Comparison of ENCODE assay signal across 8 cellular contexts in the genomic region with DNA sequence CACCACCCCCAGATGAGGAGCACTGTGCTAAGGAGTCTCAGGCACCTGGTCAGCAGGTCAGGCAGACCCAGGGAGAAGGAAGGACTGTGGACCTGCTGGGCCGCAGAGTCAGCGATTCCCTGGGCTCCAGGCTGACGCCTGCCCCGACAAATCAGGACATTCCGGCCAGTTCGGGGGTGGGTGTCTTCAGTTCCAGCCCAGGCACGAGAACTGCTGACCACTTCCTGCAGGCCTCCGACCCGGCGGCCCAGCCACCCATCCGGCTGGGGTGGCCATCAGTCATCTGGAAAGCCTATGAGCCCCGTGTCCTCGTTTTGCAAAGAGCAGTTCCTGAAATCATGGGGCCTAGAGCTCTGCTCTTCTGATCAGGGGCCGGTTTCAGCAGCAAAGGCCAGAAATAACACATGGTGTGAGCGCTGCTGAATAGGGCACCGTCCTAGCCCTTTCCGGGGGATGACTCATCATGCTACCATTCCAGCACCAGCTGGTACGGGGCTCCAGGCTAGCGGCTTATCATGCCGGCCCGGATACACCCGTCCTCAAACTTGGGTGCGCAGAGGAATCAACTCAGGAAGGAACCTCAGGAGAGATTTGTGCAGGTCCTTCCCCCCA. TPM values are rescaled to one million over a fixed set of nuclear protein-coding genes. Genes with fewer than 3 reads are reported as not detected.
A peak's percentile ranks its signal among the peaks of the same experiment; 100 is the strongest.
DNase-seq lines count a peak whose midpoint lies in the region; ATAC-seq, FAIRE-seq and TF ChIP-seq lines count a peak whose summit lies in the region.

No MANE protein-coding gene starts in this region.

- WGBS in psoas muscle, 3 donors, result 37 to 55% (median 38%) methylated on average over 23 of the region's 23 CpGs

- ATAC-seq in psoas muscle, result peak; percentile 58 to 71 (median 68)

- intact Hi-C loops in psoas muscle (cut with DNase I), result no loop called here

- H3K27ac ChIP-seq in BLaER1 treated with 17β-estradiol and CSF1 and Interleukin-3, amounts not matched to agents 10 nM and 100 nM, result peak overlapping the region; percentile 9 to 83 (median 69); a peak in 21 of 22 replicates
- H3K27ac ChIP-seq in SJSA1 (peak overlapping the region; percentile 73), psoas muscle (peak overlapping the region; percentile 90)

- H3K4me2 ChIP-seq in BLaER1 treated with 17β-estradiol and CSF1 and Interleukin-3, amounts not matched to agents 10 nM and 100 nM, result peak overlapping the region; percentile 71 to 100 (median 98)

- FAIRE-seq in H54 (lab: Jason Lieb, UNC), result no peak

- H3K4me1 ChIP-seq in BLaER1 treated with 17β-estradiol and CSF1 and Interleukin-3, amounts not matched to agents 10 nM and 100 nM, result peaks cover 91 to 100% (median 99%) of the 10 kb centered on the region in 10 experiments
- H3K4me1 ChIP-seq in SJSA1 (replicated peaks) (peaks cover 15% of the 10 kb centered on the region), psoas muscle (peaks cover 43% of the 10 kb centered on the region)

- H3K4me3 ChIP-seq in BLaER1 treated with 17β-estradiol and CSF1 and Interleukin-3, amounts not matched to agents 10 nM and 100 nM, result peak overlapping the region in 2 of 10 experiments; percentile 25 to 43; a peak in 2 of 20 replicates
- H3K4me3 ChIP-seq in SJSA1 (no peak overlapping the region), psoas muscle (peak overlapping the region; percentile 34)

- no peak for TF ChIP-seq CTCF in psoas muscle (IDR thresholded peaks at IDR 0.05)

- DNase-seq in H54 (ENCODE audit: insufficient read length, low spot score) (peak; percentile 76), SJSA1 (ENCODE audit: low read depth in 1 of 2, low spot score in 2 of 2) (peak; percentile 77 to 78), globus pallidus (ENCODE audit: low spot score) (peak; percentile 66), psoas muscle (peak; percentile 77 to 87), GM03348 (ENCODE audit: low spot score) (no peak), DMS79 treated with DMSO at 0.1 percent for 48 hours (lab: John Stamatoyannopoulos, UW) (no peak), epidermal melanocyte (ENCODE audit: insufficient read length, low spot score) (no peak)

- H3K27me3 ChIP-seq in BLaER1 treated with 17β-estradiol and CSF1 and Interleukin-3, amounts not matched to agents 10 nM and 100 nM, result peaks cover 8 to 26% (median 21%) of the 10 kb centered on the region in 11 experiments; a peak in 20 of 22 replicates
- H3K27me3 ChIP-seq in SJSA1 (replicated peaks), result no peaks in the 10 kb centered on the region
- no peaks in the 10 kb centered on the region for H3K27me3 ChIP-seq in psoas muscle (ENCODE audit: insufficient read depth in 3 of 3, low read length in 2 of 3)

- H3K9me3 ChIP-seq in BLaER1 treated with 17β-estradiol and CSF1 and Interleukin-3, amounts not matched to agents 10 nM and 100 nM (replicated peaks in 1 of 11), result no peaks in the 10 kb centered on the region
- H3K9me3 ChIP-seq in SJSA1 (replicated peaks), result no peaks in the 10 kb centered on the region
- no peaks in the 10 kb centered on the region for H3K9me3 ChIP-seq in psoas muscle

- H3K36me3 ChIP-seq in BLaER1 treated with 17β-estradiol and CSF1 and Interleukin-3, amounts not matched to agents 10 nM and 100 nM, result no peaks in the 10 kb centered on the region
- no peaks in the 10 kb centered on the region for H3K36me3 ChIP-seq in SJSA1
- H3K36me3 ChIP-seq in psoas muscle (ENCODE audit: insufficient read depth in 1 of 2, low read depth in 1 of 2), result no peaks in the 10 kb centered on the region

- no peaks in the 10 kb centered on the region for H4K20me1 ChIP-seq in BLaER1 treated with 17β-estradiol and CSF1 and Interleukin-3, amounts not matched to agents 10 nM and 100 nM

- peak overlapping the region; percentile 5 to 70 (median 58); a peak in 20 of 22 replicates for H3K9ac ChIP-seq in BLaER1 treated with 17β-estradiol and CSF1 and Interleukin-3, amounts not matched to agents 10 nM and 100 nM

- TF ChIP-seq POLR2A in H54 (IDR thresholded peaks at IDR 0.05; ENCODE audit: low read depth, low read length), result 0 out of 2 replicates have a peak, but pooled peaks have one; percentile 14

RNA-seq across cellular contexts. Expression of gene SH3TC1, which starts 7.8 kb away (rescaled TPM):
- total RNA-seq in SJSA1 (2014; rRNA removed; shearing (Covaris generic)), result 1.4 and 4.3 TPM in 2 replicates
- 1 to 10 TPM; 4.6 to 7.9 (median 4.9) TPM for total RNA-seq in psoas muscle
- polyA plus RNA-seq in psoas muscle, result 1 to 10 TPM; 1.9 to 5.0 (median 4.0) TPM

RNA-seq across cellular contexts. Expression of gene ABLIM2, which starts 32.6 kb away (rescaled TPM):
- 0.13 TPM in 1 of 2 replicates, not detected in the other for total RNA-seq in SJSA1 (2014; rRNA removed; shearing (Covaris generic))
- total RNA-seq in psoas muscle, result 100 to 1,000 TPM; 127 to 956 (median 461) TPM
- 100 to 1,000 TPM in 2 of 3 donors, 10 to 100 TPM in 1; 82.2 to 295 (median 123) TPM for polyA plus RNA-seq in psoas muscle

Comparison
In these comparisons a context has a peak if more than half of its experiments do, and no peak if none do; other contexts are left out.
1. DNase-seq: peak in H54 (single experiment), SJSA1 (2 of 2), globus pallidus (single experiment) and psoas muscle (2 of 2); none in GM03348 (single experiment), DMS79 treated with DMSO at 0.1 percent for 48 hours (single experiment) and epidermal melanocyte (single experiment).
2. RNA of gene ABLIM2, which starts 32.6 kb away (total RNA-seq): 127 to 956 TPM in psoas muscle; 0.13 TPM in SJSA1; every median in the first group is over 100 times any median in the second.
3. Peak in every context shown above with its lines, with median percentiles within 50 percentile points of each other: H3K27ac ChIP-seq.